Comparison of ENCODE assay signal across 8 cellular contexts in the genomic region with DNA sequence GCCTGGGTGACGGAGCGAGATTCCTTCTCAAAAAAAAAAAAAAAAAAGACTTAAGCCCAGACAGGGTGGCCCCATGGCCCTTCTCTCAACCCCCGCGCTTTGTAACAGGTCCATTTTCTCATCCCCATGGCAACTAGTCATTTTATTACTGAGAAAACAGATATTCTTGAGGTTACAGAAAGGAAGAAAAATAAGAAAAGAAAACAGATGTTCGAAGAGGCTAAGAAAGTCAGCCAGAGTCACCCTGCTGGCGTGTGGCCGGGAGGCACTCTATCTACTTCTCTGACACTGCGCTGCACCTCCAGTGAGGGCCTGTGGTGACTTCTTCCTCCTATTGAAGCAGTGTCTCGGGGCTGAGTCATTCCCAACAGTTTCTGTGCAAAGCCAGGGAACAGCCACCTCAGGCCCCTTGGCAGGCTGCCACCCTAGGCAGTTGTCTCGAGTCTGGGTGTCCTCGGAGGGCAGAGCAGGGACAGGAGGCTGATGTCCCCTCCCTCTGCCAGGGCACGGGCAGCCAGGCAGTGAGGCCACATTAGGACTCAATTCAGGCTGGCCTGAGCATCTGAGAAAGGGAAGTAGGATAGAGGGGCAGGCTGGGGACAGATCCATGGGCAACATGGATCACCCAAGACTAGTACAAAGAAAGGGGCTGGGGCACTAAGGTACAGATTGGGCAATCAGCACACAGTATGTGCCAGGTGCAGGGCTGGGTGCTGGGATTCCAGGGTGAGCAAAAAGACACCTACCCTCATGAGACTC. TPM values are rescaled to one million over a fixed set of nuclear protein-coding genes. Genes with fewer than 3 reads are reported as not detected.
DNase-seq lines count a peak whose midpoint lies in the region; ATAC-seq and TF ChIP-seq lines count a peak whose summit lies in the region.

No MANE protein-coding gene starts in this region.

- no TSS peak for BruUV-seq in Caco-2 (replicated peaks; lab: Mats Ljungman, UMichigan)

- H3K4me3 ChIP-seq in colonic mucosa (no peak overlapping the region), lower lobe of right lung (no peak overlapping the region), Caco-2 (ENCODE audit: low read depth, low read length) (no peak overlapping the region)
- H3K4me3 ChIP-seq in CD4-positive, alpha-beta memory T cell (ENCODE audit: low read length in 2 of 2), result no peak overlapping the region

- no peaks in the 10 kb centered on the region for H3K27me3 Mint-ChIP-seq in CD4-positive, alpha-beta memory T cell
- H3K27me3 Mint-ChIP-seq in Caco-2 (ENCODE audit: insufficient read depth, unreplicated experiment), result no peaks in the 10 kb centered on the region

- H3K9me3 ChIP-seq in colonic mucosa (no peaks in the 10 kb centered on the region), lower lobe of right lung (no peaks in the 10 kb centered on the region), Caco-2 (peaks cover 11% of the 10 kb centered on the region; the same call in 1 of the 2 replicates)
- no peaks in the 10 kb centered on the region for H3K9me3 ChIP-seq in CD4-positive, alpha-beta memory T cell (ENCODE audit: control insufficient read depth in 1 of 2, low read length in 2 of 2)

- H3K27ac ChIP-seq in colonic mucosa (peak overlapping the region; percentile 29), lower lobe of right lung (peak overlapping the region; percentile 72), temporal lobe (ENCODE audit: low read depth, low read length) (peak overlapping the region; percentile 23)
- no peak overlapping the region for H3K27ac ChIP-seq in CD4-positive, alpha-beta memory T cell (ENCODE audit: low read depth, low read length)

- intact Hi-C loops in colonic mucosa (cut with DNase I) (no loop called here), lower lobe of right lung (cut with DNase I) (no loop called here), Caco-2 (cut with micrococcal nuclease; ENCODE audit: unreplicated experiment) (no loop called here)
- intact Hi-C loops in CD4-positive, alpha-beta memory T cell (cut with micrococcal nuclease), result no loop called here

- no peaks in the 10 kb centered on the region for H3K36me3 Mint-ChIP-seq in CD4-positive, alpha-beta memory T cell
- H3K36me3 Mint-ChIP-seq in Caco-2 (ENCODE audit: insufficient read depth, unreplicated experiment), result no peaks in the 10 kb centered on the region

- H3K9me3 Mint-ChIP-seq in CD4-positive, alpha-beta memory T cell, result peaks cover 0 to 4% (median 0%) of the 10 kb centered on the region in 8 donors
- no peaks in the 10 kb centered on the region for H3K9me3 Mint-ChIP-seq in Caco-2 (ENCODE audit: unreplicated experiment)

- POLR2A ChIA-PET in CD4-positive, alpha-beta memory T cell (lab: Charles Lee; ENCODE audit: partially characterized antibody), result no interaction called here
- POLR2A ChIA-PET in Caco-2 (lab: Charles Lee), result no interaction called here

- H3K9ac ChIP-seq in colonic mucosa (ENCODE audit: low read depth in 2 of 2, low read length in 2 of 2), result peak overlapping the region in 1 of 2 donors; percentile 3

- CTCF ChIA-PET in CD4-positive, alpha-beta memory T cell (lab: Charles Lee; ENCODE audit: partially characterized antibody), result no interaction called here
- CTCF ChIA-PET in Caco-2 (lab: Charles Lee), result no interaction called here

- H3K4me3 Mint-ChIP-seq in CD4-positive, alpha-beta memory T cell, result no peak overlapping the region
- H3K4me3 Mint-ChIP-seq in Caco-2 (ENCODE audit: unreplicated experiment), result no peak overlapping the region

- H3K27me3 ChIP-seq in colonic mucosa, result no peaks in the 10 kb centered on the region
- H3K27me3 ChIP-seq in lower lobe of right lung (ENCODE audit: low read depth), result no peaks in the 10 kb centered on the region
- H3K27me3 ChIP-seq in CD4-positive, alpha-beta memory T cell (ENCODE audit: insufficient read depth, low read length), result no peaks in the 10 kb centered on the region
- H3K27me3 ChIP-seq in Caco-2 (replicated peaks; ENCODE audit: control insufficient read depth, insufficient read depth, low read length), result no peaks in the 10 kb centered on the region; the same call in none of the 2 replicates

- peaks cover 0 to 4% (median 1%) of the 10 kb centered on the region in 4 donors for H3K4me1 Mint-ChIP-seq in CD4-positive, alpha-beta memory T cell
- peaks cover 6% of the 10 kb centered on the region for H3K4me1 Mint-ChIP-seq in Caco-2 (ENCODE audit: low read depth, unreplicated experiment)

- no peaks in the 10 kb centered on the region for H3K4me1 ChIP-seq in colonic mucosa
- peaks cover 26% of the 10 kb centered on the region for H3K4me1 ChIP-seq in lower lobe of right lung
- no peaks in the 10 kb centered on the region for H3K4me1 ChIP-seq in CD4-positive, alpha-beta memory T cell (ENCODE audit: insufficient read depth, low read length)
- no peaks in the 10 kb centered on the region for H3K4me1 ChIP-seq in Caco-2

- DNase-seq in DMS53 (lab: John Stamatoyannopoulos, UW) (peak; percentile 98), RPMI8226 (peak; percentile 88), colonic mucosa (peak; percentile 91), lower lobe of right lung (peak; percentile 92), Caco-2 (no peak)
- no peak for DNase-seq in CD4-positive, alpha-beta memory T cell

- H3K27ac Mint-ChIP-seq in CD4-positive, alpha-beta memory T cell, result peak overlapping the region in 2 of 7 donors; percentile 10 to 65
- no peak overlapping the region for H3K27ac Mint-ChIP-seq in Caco-2 (ENCODE audit: unreplicated experiment)

- ATAC-seq in HG02678 (IDR thresholded peaks at IDR 0.05; ENCODE audit: unreplicated experiment) (peak; percentile 45), lower lobe of right lung (peak; percentile 96 to 97)

- TF ChIP-seq CTCF in colonic mucosa (IDR thresholded peaks at IDR 0.05) (no peak), lower lobe of right lung (IDR thresholded peaks at IDR 0.05) (no peak), Caco-2 (IDR thresholded peaks at IDR 0.05; ENCODE audit: insufficient read depth in 1 of 2, low read depth in 1 of 2, low read length in 1 of 2, severe bottlenecking in 1 of 2, unreplicated experiment in 1 of 2) (no peak)

- H3K36me3 ChIP-seq in colonic mucosa (no peaks in the 10 kb centered on the region), lower lobe of right lung (no peaks in the 10 kb centered on the region), Caco-2 (ENCODE audit: control insufficient read depth, insufficient read depth, low read length) (no peaks in the 10 kb centered on the region)
- no peaks in the 10 kb centered on the region for H3K36me3 ChIP-seq in CD4-positive, alpha-beta memory T cell (ENCODE audit: insufficient read depth, low read length)

RNA-seq across cellular contexts. Expression of a gene that starts 16.4 kb away (rescaled TPM):
- total RNA-seq in colonic mucosa, result 10 to 100 TPM; 64.3 to 66.0 TPM
- total RNA-seq in lower lobe of right lung, result 68.1 TPM
- 7.4 TPM for total RNA-seq in temporal lobe
- 10 to 100 TPM; 74.0 to 76.5 TPM for total RNA-seq in CD4-positive, alpha-beta memory T cell
- polyA plus RNA-seq in CD4-positive, alpha-beta memory T cell, result 10 to 100 TPM in 1 of 2 donors, 1 to 10 TPM in 1; 2.8 to 17.0 TPM
- 50.9 and 56.5 TPM in 2 replicates for total RNA-seq in Caco-2 (2022)

RNA-seq across cellular contexts. Expression of a gene that starts 19.3 kb away (rescaled TPM):
- total RNA-seq in colonic mucosa (not detected), lower lobe of right lung (not detected), temporal lobe (not detected), Caco-2 (2022) (not detected in 2 replicates)
- total RNA-seq in CD4-positive, alpha-beta memory T cell, result not detected
- not detected for polyA plus RNA-seq in CD4-positive, alpha-beta memory T cell

RNA-seq across cellular contexts. Expression of a gene that starts 28.6 kb away (rescaled TPM):
- total RNA-seq in colonic mucosa, result 10 to 100 TPM; 60.7 to 72.3 TPM
- total RNA-seq in lower lobe of right lung, result 40.8 TPM
- 27.0 TPM for total RNA-seq in temporal lobe
- total RNA-seq in CD4-positive, alpha-beta memory T cell, result 10 to 100 TPM; 59.6 to 60.6 TPM
- polyA plus RNA-seq in CD4-positive, alpha-beta memory T cell, result 100 to 1,000 TPM in 1 of 2 donors, 10 to 100 TPM in 1; 81.1 to 118 TPM
- total RNA-seq in Caco-2 (2022), result 89.2 and 95.1 TPM in 2 replicates

RNA-seq across cellular contexts. Expression of a gene that starts 28.8 kb away (rescaled TPM):
- 100 to 1,000 TPM; 752 to 950 TPM for total RNA-seq in colonic mucosa
- total RNA-seq in lower lobe of right lung, result 766 TPM
- 217 TPM for total RNA-seq in temporal lobe
- 1,000 to 10,000 TPM; 1,571 to 1,690 TPM for total RNA-seq in CD4-positive, alpha-beta memory T cell
- 1,000 to 10,000 TPM in 1 of 2 donors, 100 to 1,000 TPM in 1; 913 to 1,018 TPM for polyA plus RNA-seq in CD4-positive, alpha-beta memory T cell
- total RNA-seq in Caco-2 (2022), result 918 and 972 TPM in 2 replicates

RNA-seq across cellular contexts. Expression of a gene that starts 31.0 kb away (rescaled TPM):
- 100 to 1,000 TPM; 325 to 416 TPM for total RNA-seq in colonic mucosa
- 176 TPM for total RNA-seq in lower lobe of right lung
- 52.4 TPM for total RNA-seq in temporal lobe
- total RNA-seq in CD4-positive, alpha-beta memory T cell, result 100 to 1,000 TPM; 135 to 141 TPM
- 100 to 1,000 TPM; 115 to 127 TPM for polyA plus RNA-seq in CD4-positive, alpha-beta memory T cell
- total RNA-seq in Caco-2 (2022), result 238 and 244 TPM in 2 replicates

Comparison
In these comparisons a context has a peak if more than half of its experiments do, and no peak if none do; other contexts are left out.
1. DNase-seq: peak in DMS53 (single experiment), RPMI8226 (single experiment), colonic mucosa (single experiment) and lower lobe of right lung (single experiment); none in CD4-positive, alpha-beta memory T cell (0 of 5) and Caco-2 (0 of 2).